Comparison of ENCODE assay signal across 2 cellular contexts in the genomic region with DNA sequence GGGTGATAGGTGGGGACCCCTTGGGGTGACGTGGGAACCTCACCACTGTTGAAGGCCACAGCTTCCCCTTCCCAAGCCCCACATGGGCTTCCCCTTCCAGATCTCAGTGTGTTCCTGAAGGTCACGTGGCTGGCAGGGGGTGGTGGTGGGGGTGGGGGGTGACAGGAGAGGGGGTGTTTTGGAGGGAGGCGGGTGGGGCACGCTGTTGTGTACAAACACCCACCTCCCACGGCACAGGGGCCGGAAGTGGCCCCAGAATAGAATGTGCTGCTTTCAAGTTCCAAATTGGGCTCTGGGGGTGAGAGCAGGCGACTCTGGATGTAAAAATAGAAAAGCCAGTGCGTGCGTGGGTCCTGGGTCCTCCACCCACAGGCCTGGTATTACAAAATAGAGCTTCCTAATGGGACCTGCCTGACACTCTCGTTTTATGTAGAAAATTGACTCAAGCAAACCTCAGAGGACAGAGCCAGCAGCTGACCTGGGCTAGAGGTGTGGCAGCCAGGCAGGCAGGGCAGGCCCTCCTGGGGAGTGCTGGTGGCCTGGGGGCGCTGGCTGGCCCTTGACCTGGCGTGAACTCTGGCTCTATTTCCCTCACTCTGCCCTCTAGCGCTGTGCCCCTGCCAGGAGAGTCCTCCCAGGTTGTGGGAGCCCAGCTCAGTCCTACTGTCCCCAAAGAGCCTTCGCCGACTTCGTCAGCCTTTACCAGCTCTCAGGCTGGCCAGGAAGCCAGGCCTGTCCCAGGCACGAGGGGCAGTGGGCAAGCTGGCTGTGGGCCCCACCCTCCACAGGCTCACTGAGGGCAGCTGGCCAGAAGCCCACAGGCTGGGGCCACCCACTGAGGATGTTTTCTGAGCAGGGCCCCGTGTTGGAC.
TF ChIP-seq lines count a peak whose summit lies in the region.

No MANE protein-coding gene starts in this region.

TF ChIP-seq in H1, 55 proteins besides CTCF, POLR2A, EP300 and RAD21:
- TF ChIP-seq SUZ12 (IDR thresholded peaks at IDR 0.05; ENCODE audit: low read length), result no peak
- TF ChIP-seq RXRA (IDR thresholded peaks at IDR 0.05; ENCODE audit: insufficient read depth, low read depth, low read length), result 0 out of 2 replicates have a peak, but pooled peaks have one; percentile 60

TF ChIP-seq in HEK293T, 16 proteins besides CTCF, POLR2A, EP300 and RAD21:
- TF ChIP-seq TARDBP (IDR thresholded peaks at IDR 0.05) (no peak), FOXK2 (IDR thresholded peaks at IDR 0.05) (no peak), FOXA1 (IDR thresholded peaks at IDR 0.05) (no peak), FOXM1 (IDR thresholded peaks at IDR 0.05; ENCODE audit: borderline replicate concordance) (no peak), ELF4 (IDR thresholded peaks at IDR 0.05) (no peak), BHLHE40 (IDR thresholded peaks at IDR 0.05; ENCODE audit: borderline replicate concordance) (no peak), SUZ12 (IDR thresholded peaks at IDR 0.05) (no peak), L3MBTL2 (conservative IDR thresholded peaks at IDR 0.05) (no peak), HDGF (IDR thresholded peaks at IDR 0.05; ENCODE audit: borderline replicate concordance) (no peak), LEF1 (IDR thresholded peaks at IDR 0.05; ENCODE audit: borderline replicate concordance) (no peak), ARNT (IDR thresholded peaks at IDR 0.05) (no peak)
TF ChIP-seq in HEK293T: peak in this region for 0.
